8 cellular contexts compared by ENCODE assay signal in the genomic region with DNA sequence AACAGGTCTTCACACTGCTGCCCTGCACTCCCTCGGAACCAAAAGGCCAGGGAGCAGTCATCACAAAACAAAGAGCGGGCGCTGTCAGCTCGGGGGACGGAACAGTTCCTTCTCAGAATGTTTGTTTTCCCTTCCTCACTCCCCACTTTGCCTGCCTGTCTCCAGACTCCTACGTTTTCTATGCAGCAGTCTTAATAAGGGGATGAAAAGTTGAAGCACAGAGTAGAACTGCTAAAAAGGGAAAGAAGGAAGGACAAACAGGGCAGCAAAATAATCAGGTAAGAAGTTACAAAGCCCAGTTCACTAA. TPM values are rescaled to one million over a fixed set of nuclear protein-coding genes. Genes with fewer than 3 reads are reported as not detected.
A peak's percentile ranks its signal among the peaks of the same experiment; 100 is the strongest.
DNase-seq lines count a peak whose midpoint lies in the region; ATAC-seq and TF ChIP-seq lines count a peak whose summit lies in the region.

No MANE protein-coding gene starts in this region.

- no peak for ATAC-seq in GM19035 (IDR thresholded peaks at IDR 0.05; ENCODE audit: unreplicated experiment)
- ATAC-seq in esophagus mucosa = no peak

- TF ChIP-seq CTCF in Calu3 (IDR thresholded peaks at IDR 0.05; ENCODE audit: unreplicated experiment) (no peak), VCaP (conservative IDR thresholded peaks at IDR 0.05) (no peak), foreskin fibroblast (IDR thresholded peaks at IDR 0.05; ENCODE audit: low read depth, low read length) (no peak), prostate gland (IDR thresholded peaks at IDR 0.05) (no peak), GM10266 (IDR thresholded peaks at IDR 0.05; ENCODE audit: control insufficient read depth, insufficient read depth, low read depth, missing control alignments) (no peak)

- DNase-seq in Calu3 (no peak), foreskin fibroblast (no peak), prostate gland (ENCODE audit: low spot score) (no peak), GM10266 (ENCODE audit: extremely low spot score) (no peak), NCI-H1436 (lab: John Stamatoyannopoulos, UW) (no peak)

- TF ChIP-seq POLR2A in prostate gland (IDR thresholded peaks at IDR 0.05) = no peak

- under 1% methylated on average over 6 of the region's 6 CpGs for WGBS in prostate gland

- peaks cover 12% of the 10 kb centered on the region for H3K36me3 Mint-ChIP-seq in Calu3 (ENCODE audit: insufficient read depth, unreplicated experiment)

- no peaks in the 10 kb centered on the region for H3K36me3 ChIP-seq in prostate gland

- H3K27ac Mint-ChIP-seq in Calu3 (ENCODE audit: unreplicated experiment) = peak overlapping the region; percentile 63

- H3K9me3 ChIP-seq in prostate gland = no peaks in the 10 kb centered on the region

- H3K27ac ChIP-seq in VCaP (peak overlapping the region; percentile 50; the same call in 1 of the 2 replicates), prostate gland (peak overlapping the region; percentile 86 to 87)

- BruUV-seq in Calu3 (replicated peaks; lab: Mats Ljungman, UMichigan) = no TSS peak

- H3K4me3 Mint-ChIP-seq in Calu3 (ENCODE audit: low read depth, unreplicated experiment) = peak overlapping the region; percentile 83

- no peaks in the 10 kb centered on the region for H3K27me3 ChIP-seq in prostate gland (replicated peaks; ENCODE audit: insufficient read depth)

- peaks cover 9% of the 10 kb centered on the region for H3K4me1 Mint-ChIP-seq in Calu3 (ENCODE audit: low read depth, unreplicated experiment)

- intact Hi-C loops in Calu3 (cut with micrococcal nuclease; ENCODE audit: unreplicated experiment) = no loop called here
- intact Hi-C loops in prostate gland (cut with DNase I) = loop anchor here (5.0 kb wide), 1 partner anchor 45 kb away; no protein-coding TSS in a partner anchor

- H3K27me3 Mint-ChIP-seq in Calu3 (ENCODE audit: unreplicated experiment) = peaks cover 14% of the 10 kb centered on the region

- H3K9me3 Mint-ChIP-seq in Calu3 (ENCODE audit: low read depth, unreplicated experiment) = no peaks in the 10 kb centered on the region

- H3K4me1 ChIP-seq in prostate gland (replicated peaks) = no peaks in the 10 kb centered on the region

- CTCF ChIA-PET in Calu3 (lab: Charles Lee) = no interaction called here

- H3K4me3 ChIP-seq in foreskin fibroblast (ENCODE audit: low read depth in 1 of 2, low read length in 2 of 2) (peak overlapping the region; percentile 73 to 79), prostate gland (peak overlapping the region; percentile 63 to 70)

RNA-seq across cellular contexts. Expression of a gene that starts 0.7 kb away (rescaled TPM):
- total RNA-seq in Calu3 (2022) = 3.8 and 8.4 TPM in 2 replicates
- 10 to 100 TPM in 1 of 2 donors, 1 to 10 TPM in 1; 4.5 to 23.3 TPM for total RNA-seq in prostate gland
- 4.0 TPM for total RNA-seq in esophagus mucosa

RNA-seq across cellular contexts. Expression of a gene that starts 41.3 kb away (rescaled TPM):
- total RNA-seq in Calu3 (2022) (36.6 and 41.6 TPM in 2 replicates), prostate gland (10 to 100 TPM; 14.2 to 29.9 TPM), esophagus mucosa (30.9 TPM)
